In the genomic region with DNA sequence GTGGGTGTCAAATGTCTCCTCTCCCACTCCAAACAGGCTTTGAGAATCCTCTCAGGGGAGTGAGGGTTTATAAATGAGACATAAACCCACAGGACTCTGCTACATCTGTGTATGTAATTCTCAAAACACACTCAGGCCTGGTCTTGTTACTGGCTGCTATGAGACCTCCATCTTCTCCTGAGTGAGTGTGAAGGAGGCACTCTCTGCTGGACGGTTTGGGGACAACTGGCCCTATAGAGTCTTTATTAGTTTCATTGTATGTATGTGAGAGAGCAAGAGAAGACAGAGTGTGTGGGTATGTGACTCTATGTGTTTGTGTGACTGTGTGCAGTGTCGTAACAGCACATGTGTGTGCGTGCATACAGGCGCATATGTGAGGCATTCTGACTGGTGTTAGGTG, we compare ENCODE assay signal across 29 cellular contexts. TPM values are rescaled to one million over a fixed set of nuclear protein-coding genes. Genes with fewer than 3 reads are reported as not detected.
"Had no signal": no experiment of that assay in that cellular context is flagged by ENCODE, and none has a peak within 500 bp of the region (broad histone marks: within the 10 kb centered on the region; RNA-seq: fewer than 3 reads in every experiment).

No MANE protein-coding gene starts in this region.

- ATAC-seq: esophagus mucosa, gastrocnemius medialis, heart right ventricle, left cardiac atrium, left lung, left ventricle myocardium superior, lower lobe of right lung had no signal

- H3K27me3 ChIP-seq: gastrocnemius medialis had no signal

- H3K27ac ChIP-seq: coronary artery, dorsolateral prefrontal cortex, epithelial cell of prostate, esophagus squamous epithelium, gastrocnemius medialis, heart right ventricle, left lung, lower lobe of right lung had no signal

- H3K36me3 ChIP-seq: gastrocnemius medialis, heart right ventricle, left lung, lower lobe of right lung had no signal

- FAIRE-seq: colon, endometrium, islet of Langerhans, keratinocyte had no signal

- H3K4me1 ChIP-seq: gastrocnemius medialis, heart right ventricle, left lung, lower lobe of right lung had no signal

- H3K9me3 ChIP-seq: esophagus squamous epithelium, gastrocnemius medialis, left lung, lower lobe of right lung had no signal

- H3K4me3 ChIP-seq: coronary artery, dorsolateral prefrontal cortex, esophagus squamous epithelium, gastrocnemius medialis, heart right ventricle, left lung, lower lobe of right lung had no signal

- DNase-seq: dermis blood vessel endothelial cell; dorsolateral prefrontal cortex; effector CD4-positive, alpha-beta T cell; effector memory CD4-positive, alpha-beta T cell; esophagus squamous epithelium; foreskin fibroblast; foreskin melanocyte; gastrocnemius medialis; glutamatergic neuron; head of caudate nucleus; heart right ventricle; hippocampal formation; left cardiac atrium; left lung; left ventricle myocardium superior; lower lobe of right lung; mesenchymal stem cell; midbrain had no signal

RNA-seq across cellular contexts. Expression of a gene that starts 9.6 kb away (rescaled TPM):
- total RNA-seq: dermis blood vessel endothelial cell, glomerular endothelial cell, kidney epithelial cell, lung microvascular endothelial cell had no signal

RNA-seq across cellular contexts. Expression of a gene that starts 22.5 kb away (rescaled TPM):
- total RNA-seq: dermis blood vessel endothelial cell, glomerular endothelial cell, kidney epithelial cell, lung microvascular endothelial cell had no signal

RNA-seq across cellular contexts. Expression of a gene that starts 48.2 kb away (rescaled TPM):
- total RNA-seq: dermis blood vessel endothelial cell, esophagus mucosa, esophagus squamous epithelium, gastrocnemius medialis, glomerular endothelial cell, heart right ventricle, kidney epithelial cell, left cardiac atrium, left lung, left ventricle myocardium superior, lower lobe of right lung, lung microvascular endothelial cell, mesenteric fat pad had no signal
- polyA plus RNA-seq: heart right ventricle, keratinocyte had no signal
